ENCODE assay signal across 1 cellular context in the genomic region with DNA sequence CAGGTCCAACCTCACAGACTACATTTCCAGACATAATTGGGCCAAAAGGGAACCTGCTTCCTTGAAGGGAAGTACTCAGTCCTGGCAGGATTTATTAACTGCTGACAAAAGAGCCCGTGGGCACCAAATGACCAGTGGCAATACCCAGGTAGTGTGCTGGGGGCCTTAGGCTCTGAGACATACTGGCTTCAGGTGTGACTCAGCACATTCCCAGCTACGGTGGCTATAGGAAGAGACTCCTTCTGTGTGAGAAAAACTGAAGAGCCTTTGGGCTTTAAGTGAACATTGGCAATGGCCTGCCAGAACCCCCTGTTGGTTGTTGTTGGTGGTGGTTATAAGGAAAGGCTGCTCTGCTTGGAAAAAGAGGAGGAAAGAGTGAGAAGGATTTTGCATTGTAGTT.
TF ChIP-seq lines count a peak whose summit lies in the region.

No MANE protein-coding gene starts in this region.

TF ChIP-seq in K562, 482 proteins besides CTCF, POLR2A, EP300 and RAD21 (continued from another document):
- TF ChIP-seq, protein P1, sequence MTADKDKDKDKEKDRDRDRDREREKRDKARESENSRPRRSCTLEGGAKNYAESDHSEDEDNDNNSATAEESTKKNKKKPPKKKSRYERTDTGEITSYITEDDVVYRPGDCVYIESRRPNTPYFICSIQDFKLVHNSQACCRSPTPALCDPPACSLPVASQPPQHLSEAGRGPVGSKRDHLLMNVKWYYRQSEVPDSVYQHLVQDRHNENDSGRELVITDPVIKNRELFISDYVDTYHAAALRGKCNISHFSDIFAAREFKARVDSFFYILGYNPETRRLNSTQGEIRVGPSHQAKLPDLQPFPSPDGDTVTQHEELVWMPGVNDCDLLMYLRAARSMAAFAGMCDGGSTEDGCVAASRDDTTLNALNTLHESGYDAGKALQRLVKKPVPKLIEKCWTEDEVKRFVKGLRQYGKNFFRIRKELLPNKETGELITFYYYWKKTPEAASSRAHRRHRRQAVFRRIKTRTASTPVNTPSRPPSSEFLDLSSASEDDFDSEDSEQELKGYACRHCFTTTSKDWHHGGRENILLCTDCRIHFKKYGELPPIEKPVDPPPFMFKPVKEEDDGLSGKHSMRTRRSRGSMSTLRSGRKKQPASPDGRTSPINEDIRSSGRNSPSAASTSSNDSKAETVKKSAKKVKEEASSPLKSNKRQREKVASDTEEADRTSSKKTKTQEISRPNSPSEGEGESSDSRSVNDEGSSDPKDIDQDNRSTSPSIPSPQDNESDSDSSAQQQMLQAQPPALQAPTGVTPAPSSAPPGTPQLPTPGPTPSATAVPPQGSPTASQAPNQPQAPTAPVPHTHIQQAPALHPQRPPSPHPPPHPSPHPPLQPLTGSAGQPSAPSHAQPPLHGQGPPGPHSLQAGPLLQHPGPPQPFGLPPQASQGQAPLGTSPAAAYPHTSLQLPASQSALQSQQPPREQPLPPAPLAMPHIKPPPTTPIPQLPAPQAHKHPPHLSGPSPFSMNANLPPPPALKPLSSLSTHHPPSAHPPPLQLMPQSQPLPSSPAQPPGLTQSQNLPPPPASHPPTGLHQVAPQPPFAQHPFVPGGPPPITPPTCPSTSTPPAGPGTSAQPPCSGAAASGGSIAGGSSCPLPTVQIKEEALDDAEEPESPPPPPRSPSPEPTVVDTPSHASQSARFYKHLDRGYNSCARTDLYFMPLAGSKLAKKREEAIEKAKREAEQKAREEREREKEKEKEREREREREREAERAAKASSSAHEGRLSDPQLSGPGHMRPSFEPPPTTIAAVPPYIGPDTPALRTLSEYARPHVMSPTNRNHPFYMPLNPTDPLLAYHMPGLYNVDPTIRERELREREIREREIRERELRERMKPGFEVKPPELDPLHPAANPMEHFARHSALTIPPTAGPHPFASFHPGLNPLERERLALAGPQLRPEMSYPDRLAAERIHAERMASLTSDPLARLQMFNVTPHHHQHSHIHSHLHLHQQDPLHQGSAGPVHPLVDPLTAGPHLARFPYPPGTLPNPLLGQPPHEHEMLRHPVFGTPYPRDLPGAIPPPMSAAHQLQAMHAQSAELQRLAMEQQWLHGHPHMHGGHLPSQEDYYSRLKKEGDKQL (CRISPR knock-in tag; IDR thresholded peaks at IDR 0.05; ENCODE audit: borderline replicate concordance) = no peak
- TF ChIP-seq MAFG (tag; conservative IDR thresholded peaks at IDR 0.05) = peak; percentile 60
- no peak for TF ChIP-seq NFIX (CRISPR knock-in tag; IDR thresholded peaks at IDR 0.05; ENCODE audit: low read depth)
- no peak for TF ChIP-seq GABPB2 (CRISPR knock-in tag; conservative IDR thresholded peaks at IDR 0.05)
